Comparison of ENCODE assay signal across 10 cellular contexts in the genomic region with DNA sequence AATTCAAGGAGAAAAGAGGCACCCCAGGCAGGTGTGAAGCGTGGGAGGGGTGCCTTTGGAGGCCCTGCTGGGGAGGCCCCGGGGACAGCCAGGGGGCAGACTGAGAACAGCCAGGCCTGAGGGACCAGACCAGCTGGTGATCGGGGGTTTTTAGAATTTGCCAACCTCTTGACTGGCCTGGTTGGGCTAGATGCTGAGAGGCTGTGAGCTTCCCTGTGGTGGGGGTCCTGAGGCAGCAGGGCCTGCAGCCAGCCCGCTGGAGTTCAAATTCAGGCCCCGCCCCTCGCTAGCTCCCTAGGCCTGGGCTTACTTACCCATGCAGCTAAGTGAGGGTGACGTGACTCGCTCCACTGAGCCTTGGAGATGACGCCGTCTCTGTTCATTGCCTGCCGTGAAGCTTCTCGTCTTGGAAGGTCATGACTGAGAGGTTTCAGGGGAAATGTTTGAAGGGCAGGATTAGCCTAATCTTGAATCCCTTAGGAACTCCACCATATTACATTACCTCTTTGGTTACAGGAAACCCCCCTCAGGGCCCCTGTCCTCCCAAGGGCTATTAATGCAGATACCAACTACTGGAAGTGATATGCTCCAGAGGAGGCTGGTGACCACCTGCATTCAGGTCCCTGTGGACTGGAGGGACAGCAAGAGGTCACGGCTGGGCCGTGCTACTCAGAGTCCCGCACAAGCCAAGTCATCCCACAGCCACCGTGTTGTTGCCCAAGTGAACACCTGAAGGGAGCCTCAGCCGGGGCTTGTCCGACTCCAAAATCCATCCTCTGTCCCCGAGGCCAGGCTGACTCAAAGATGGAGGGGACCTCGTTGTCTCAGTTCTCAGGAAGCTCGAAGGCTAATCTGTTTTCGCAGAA.
DNase-seq lines count a peak whose midpoint lies in the region; ATAC-seq and TF ChIP-seq lines count a peak whose summit lies in the region.
"Had no signal": no experiment of that assay in that cellular context is flagged by ENCODE, and none has a peak within 500 bp of the region (broad histone marks: within the 10 kb centered on the region; RNA-seq: fewer than 3 reads in every experiment).

No MANE protein-coding gene starts in this region.

- H3K27me3 Mint-ChIP-seq in mesothelial cell of epicardium (ENCODE audit: low read depth) = peaks cover 30% of the 10 kb centered on the region

- no peak overlapping the region for H3K4me3 Mint-ChIP-seq in mesothelial cell of epicardium

- DNase-seq in ACHN (peak; percentile 76), NAMALWA (ENCODE audit: low spot score) (peak; percentile 81), NCI-H1092 (lab: John Stamatoyannopoulos, UW) (no peak), NCI-H345 (lab: John Stamatoyannopoulos, UW) (no peak), mesothelial cell of epicardium (ENCODE audit: low spot score in 2 of 2, unreplicated experiment in 2 of 2) (no peak), SHP77 (lab: John Stamatoyannopoulos, UW) (no peak)
- DNase-seq: NCI-H446 treated with DMSO at 0.1 percent for 48 hours; stimulated activated CD4-positive, alpha-beta T cell treated with anti-CD3 and anti-CD28 coated beads, Interleukin-4, amount 100 ng/mL, for 1 hour had no signal

- in situ Hi-C loops in ACHN (cut with HindIII; ENCODE audit: low pct_ligation_motif_present, low pct_unique_long_range_greater_than_20kb, low sequenced_read_pairs) = no loop called here

- H3K9me3 Mint-ChIP-seq in mesothelial cell of epicardium = peaks cover 4% of the 10 kb centered on the region

- H3K27ac Mint-ChIP-seq in mesothelial cell of epicardium = no peak overlapping the region

- ATAC-seq in GM18870 (IDR thresholded peaks at IDR 0.05; ENCODE audit: unreplicated experiment) = peak; percentile 38
- ATAC-seq in HG02642 (IDR thresholded peaks at IDR 0.05; ENCODE audit: poor library complexity, unreplicated experiment) = peak; percentile 55

- H3K36me3 Mint-ChIP-seq in mesothelial cell of epicardium = no peaks in the 10 kb centered on the region

- no peak for TF ChIP-seq CTCF in mesothelial cell of epicardium (IDR thresholded peaks at IDR 0.05; ENCODE audit: unreplicated experiment)

- peaks cover 2% of the 10 kb centered on the region for H3K4me1 Mint-ChIP-seq in mesothelial cell of epicardium

Comparison
In these comparisons a context has a peak if more than half of its experiments do, and no peak if none do; other contexts are left out.
1. DNase-seq: peak in ACHN (single experiment) and NAMALWA (single experiment); none in NCI-H1092 (single experiment), NCI-H345 (single experiment), mesothelial cell of epicardium (0 of 2) and SHP77 (0 of 2).